Comparison of ENCODE assay signal across 8 cellular contexts in the genomic region with DNA sequence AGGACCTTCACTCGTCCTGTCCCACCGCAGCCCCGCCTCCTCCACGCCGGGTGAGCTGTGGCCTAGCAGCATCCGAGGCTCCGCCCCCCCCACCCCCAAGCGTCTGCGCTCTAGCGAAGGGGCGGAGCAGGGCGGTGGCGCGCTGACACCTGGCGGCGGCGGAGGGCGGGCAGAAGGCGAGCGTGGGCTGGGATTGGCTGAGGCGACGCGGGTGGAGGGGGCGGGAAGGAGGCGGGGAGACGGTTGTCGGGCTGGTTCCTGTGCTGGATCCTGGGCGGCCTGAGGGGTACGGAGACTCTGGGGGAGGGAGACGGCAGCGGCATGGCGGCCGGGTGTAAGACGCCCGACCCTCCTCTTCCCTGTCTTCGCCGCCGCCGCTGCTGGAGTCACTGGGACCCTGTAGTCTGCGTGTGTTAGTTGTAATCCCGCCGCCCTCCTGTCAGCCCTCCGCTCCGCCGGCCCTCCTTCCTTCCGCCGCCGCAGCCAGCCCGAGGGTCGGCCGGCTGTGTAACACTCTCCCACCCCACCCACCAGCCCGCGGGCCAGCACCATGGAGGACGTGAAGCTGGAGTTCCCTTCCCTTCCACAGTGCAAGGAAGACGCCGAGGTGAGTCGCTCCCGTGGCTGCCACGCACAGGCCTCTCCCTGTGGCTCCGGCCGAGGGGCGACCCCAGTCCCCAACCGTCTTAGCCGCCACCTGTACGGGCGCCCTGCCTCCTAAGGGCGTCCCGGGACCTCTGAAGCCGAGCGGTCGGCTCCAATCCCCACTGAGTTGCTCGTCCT. TPM values are rescaled to one million over a fixed set of nuclear protein-coding genes. Genes with fewer than 3 reads are reported as not detected.
DNase-seq lines count a peak whose midpoint lies in the region; ATAC-seq lines count a peak whose summit lies in the region.

A gene with protein sequence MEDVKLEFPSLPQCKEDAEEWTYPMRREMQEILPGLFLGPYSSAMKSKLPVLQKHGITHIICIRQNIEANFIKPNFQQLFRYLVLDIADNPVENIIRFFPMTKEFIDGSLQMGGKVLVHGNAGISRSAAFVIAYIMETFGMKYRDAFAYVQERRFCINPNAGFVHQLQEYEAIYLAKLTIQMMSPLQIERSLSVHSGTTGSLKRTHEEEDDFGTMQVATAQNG (plus strand): TSS at position 242 of the 783 bp plus-strand sequence. CDS start 309 bp downstream, at position 551.

- ATAC-seq in GM21360 (IDR thresholded peaks at IDR 0.05; ENCODE audit: unreplicated experiment) = peak; percentile 92

- peak; percentile 99 for DNase-seq in COLO668 (lab: John Stamatoyannopoulos, UW; ENCODE audit: unreplicated experiment)
- DNase-seq in HT-29 (ENCODE audit: low spot score) = peak; percentile 95
- peak; percentile 99 for DNase-seq in NK-92 treated with Interleukin-12 subunit alpha and Interleukin-12 subunit beta, amount 100 ng/mL, for 24 hours (lab: John Stamatoyannopoulos, UW)
- peak; percentile 99 for DNase-seq in activated CD8-positive, alpha-beta memory T cell treated with anti-CD3 and anti-CD28 coated beads for 24 hours
- DNase-seq in effector CD8-positive, alpha-beta T cell (lab: John Stamatoyannopoulos, UW) = peak; percentile 97
- peak; percentile 99 for DNase-seq in lung microvascular endothelial cell (ENCODE audit: low read depth in 2 of 2)
- peak; percentile 98 to 99 (median 98) for DNase-seq in stimulated activated CD4-positive, alpha-beta T cell treated with anti-CD3 and anti-CD28 coated beads, TNF-alpha, amount 100 ng/mL, for 4 hours (ENCODE audit: low read depth in 3 of 3)

RNA-seq across cellular contexts. Expression of the gene that starts here (rescaled TPM):
- 2.8 and 3.1 TPM in 2 replicates for total RNA-seq in HT-29 (2014; rRNA removed; shearing (Covaris generic))
- total RNA-seq in lung microvascular endothelial cell = 15.9 and 20.6 TPM in 2 replicates

Comparison
In these comparisons a context has a peak if more than half of its experiments do, and no peak if none do; other contexts are left out.
1. Peak in every context shown above with its lines: DNase-seq and ATAC-seq.